In genomic region chr11:59810189-59810910, GRCh38 we compare ENCODE assay signal across 1 cellular context.
TF ChIP-seq lines count a peak whose summit lies in the region.

Gene MRPL16 (minus strand): TSS chr11:59810778. CDS start chr11:59810658, 120 bp downstream.

TF ChIP-seq in A549, 52 proteins besides CTCF, POLR2A, EP300 and RAD21 (continued from another document):
- TF ChIP-seq ELK1 (IDR thresholded peaks at IDR 0.05; ENCODE audit: low read depth, low read length) = no peak
- no peak for TF ChIP-seq EHMT2 (IDR thresholded peaks at IDR 0.05; ENCODE audit: low read depth)
- TF ChIP-seq HOXB5 (CRISPR knock-in tag; IDR thresholded peaks at IDR 0.05) = no peak
- TF ChIP-seq HOXB13 (CRISPR knock-in tag; IDR thresholded peaks at IDR 0.05; ENCODE audit: low read depth) = no peak
- TF ChIP-seq, protein P1, sequence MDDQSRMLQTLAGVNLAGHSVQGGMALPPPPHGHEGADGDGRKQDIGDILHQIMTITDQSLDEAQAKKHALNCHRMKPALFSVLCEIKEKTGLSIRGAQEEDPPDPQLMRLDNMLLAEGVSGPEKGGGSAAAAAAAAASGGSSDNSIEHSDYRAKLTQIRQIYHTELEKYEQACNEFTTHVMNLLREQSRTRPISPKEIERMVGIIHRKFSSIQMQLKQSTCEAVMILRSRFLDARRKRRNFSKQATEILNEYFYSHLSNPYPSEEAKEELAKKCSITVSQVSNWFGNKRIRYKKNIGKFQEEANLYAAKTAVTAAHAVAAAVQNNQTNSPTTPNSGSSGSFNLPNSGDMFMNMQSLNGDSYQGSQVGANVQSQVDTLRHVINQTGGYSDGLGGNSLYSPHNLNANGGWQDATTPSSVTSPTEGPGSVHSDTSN (IDR thresholded peaks at IDR 0.05) = peak; percentile 57; the same call in 1 of the 2 replicates
- TF ChIP-seq HES2 (IDR thresholded peaks at IDR 0.05) = no peak
- peak; percentile 45; the same call in 1 of the 2 replicates for TF ChIP-seq E2F6 (IDR thresholded peaks at IDR 0.05; ENCODE audit: borderline replicate concordance, low read depth)
- no peak for TF ChIP-seq RCOR1 (IDR thresholded peaks at IDR 0.05; ENCODE audit: low read depth, low read length)
- no peak for TF ChIP-seq EHF (CRISPR knock-in tag; IDR thresholded peaks at IDR 0.05)
- TF ChIP-seq KDM5A (IDR thresholded peaks at IDR 0.05) = peak; percentile 73
- TF ChIP-seq SREBF2 (IDR thresholded peaks at IDR 0.05) = no peak
- TF ChIP-seq CHD2 (IDR thresholded peaks at IDR 0.05; ENCODE audit: low read length, partially characterized antibody) = no peak
- TF ChIP-seq, protein P2, sequence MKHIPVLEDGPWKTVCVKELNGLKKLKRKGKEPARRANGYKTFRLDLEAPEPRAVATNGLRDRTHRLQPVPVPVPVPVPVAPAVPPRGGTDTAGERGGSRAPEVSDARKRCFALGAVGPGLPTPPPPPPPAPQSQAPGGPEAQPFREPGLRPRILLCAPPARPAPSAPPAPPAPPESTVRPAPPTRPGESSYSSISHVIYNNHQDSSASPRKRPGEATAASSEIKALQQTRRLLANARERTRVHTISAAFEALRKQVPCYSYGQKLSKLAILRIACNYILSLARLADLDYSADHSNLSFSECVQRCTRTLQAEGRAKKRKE (CRISPR knock-in tag; IDR thresholded peaks at IDR 0.05; ENCODE audit: low read depth) = no peak
- no peak for TF ChIP-seq MAFK (IDR thresholded peaks at IDR 0.05; ENCODE audit: partially characterized antibody)
- TF ChIP-seq TP53 (CRISPR knock-in tag; IDR thresholded peaks at IDR 0.05) = no peak
